In genomic region chr22:30679895-30680690, GRCh38 we compare ENCODE assay signal across 6 cellular contexts. TPM values are rescaled to one million over a fixed set of nuclear protein-coding genes. Genes with fewer than 3 reads are reported as not detected.
A peak's percentile ranks its signal among the peaks of the same experiment; 100 is the strongest.
DNase-seq lines count a peak whose midpoint lies in the region; ATAC-seq and TF ChIP-seq lines count a peak whose summit lies in the region.
"Not testable (repeated sequence)": the region's sequence is repeated elsewhere in the genome, so short reads cannot be mapped to it uniquely, and the experiment has no call there.

No MANE protein-coding gene starts in this region.

- DNase-seq in DMS53 (lab: John Stamatoyannopoulos, UW) (peak; percentile 1), Peyer's patch (peak in 2 of 3 donors; percentile 62 to 80), mucosa of descending colon (peak; percentile 58 to 72 (median 63)), transverse colon (peak; percentile 70)
- not testable (repeated sequence) for DNase-seq in progenitor cell of endocrine pancreas (ENCODE audit: low spot score, unreplicated experiment)

- not testable (repeated sequence) for H3K4me1 ChIP-seq in Peyer's patch
- peaks cover 14% of the 10 kb centered on the region for H3K4me1 ChIP-seq in mucosa of descending colon (ENCODE audit: low read depth)
- H3K4me1 ChIP-seq in transverse colon, result peaks cover 9 to 26% (median 12%) of the 10 kb centered on the region in 4 donors

- intact Hi-C loops in dendritic cell treated with granulocyte-macrophage colony-stimulating factor and Interleukin-4, amounts not matched to agents 40 ng/mL and 50 ng/mL, for 4 days (cut with micrococcal nuclease); mucosa of descending colon (cut with DNase I, micrococcal nuclease); transverse colon (cut with DNase I; ENCODE audit: low total_unique reads): not testable (repeated sequence)

- not testable (repeated sequence) for H3K9me3 ChIP-seq in Peyer's patch, mucosa of descending colon, transverse colon

- not testable (repeated sequence) for H3K36me3 Mint-ChIP-seq in dendritic cell treated with granulocyte-macrophage colony-stimulating factor and Interleukin-4, amounts not matched to agents 40 ng/mL and 50 ng/mL, for 4 days (ENCODE audit: low read depth); progenitor cell of endocrine pancreas (ENCODE audit: insufficient read depth)

- TF ChIP-seq EP300 in transverse colon (IDR thresholded peaks at IDR 0.05; ENCODE audit: low read depth), result not testable (repeated sequence)

- H3K27me3 Mint-ChIP-seq in dendritic cell treated with granulocyte-macrophage colony-stimulating factor and Interleukin-4, amounts not matched to agents 40 ng/mL and 50 ng/mL, for 4 days, result peaks cover 20% of the 10 kb centered on the region
- peaks cover 14% of the 10 kb centered on the region for H3K27me3 Mint-ChIP-seq in progenitor cell of endocrine pancreas

- TF ChIP-seq CTCF in Peyer's patch (IDR thresholded peaks at IDR 0.05), result peak in 2 of 6 experiments; percentile 1 to 7
- not testable (repeated sequence) for TF ChIP-seq CTCF in mucosa of descending colon (IDR thresholded peaks at IDR 0.05); progenitor cell of endocrine pancreas (IDR thresholded peaks at IDR 0.05; ENCODE audit: unreplicated experiment); transverse colon (IDR thresholded peaks at IDR 0.05)

- not testable (repeated sequence) for H3K27ac ChIP-seq in Peyer's patch
- peak overlapping the region in 3 of 4 donors; percentile 28 to 57 (median 41) for H3K27ac ChIP-seq in transverse colon

- H3K27me3 ChIP-seq in Peyer's patch, transverse colon: not testable (repeated sequence)

- peak; percentile 98 for ATAC-seq in mucosa of descending colon

- H3K4me3 ChIP-seq in Peyer's patch, mucosa of descending colon, transverse colon: not testable (repeated sequence)

- in situ Hi-C loops in transverse colon (cut with MboI; ENCODE audit: low pct_ligation_motif_present in 1 of 4, low pct_unique_long_range_greater_than_20kb in 1 of 4, low sequenced_read_pairs in 3 of 4), result not testable (repeated sequence)

- peaks cover 35% of the 10 kb centered on the region for H3K4me1 Mint-ChIP-seq in dendritic cell treated with granulocyte-macrophage colony-stimulating factor and Interleukin-4, amounts not matched to agents 40 ng/mL and 50 ng/mL, for 4 days (ENCODE audit: low read depth)
- peaks cover 28% of the 10 kb centered on the region for H3K4me1 Mint-ChIP-seq in progenitor cell of endocrine pancreas (ENCODE audit: low read depth)

- not testable (repeated sequence) for H3K4me3 Mint-ChIP-seq in dendritic cell treated with granulocyte-macrophage colony-stimulating factor and Interleukin-4, amounts not matched to agents 40 ng/mL and 50 ng/mL, for 4 days; progenitor cell of endocrine pancreas (ENCODE audit: low read depth)

- not testable (repeated sequence) for H3K36me3 ChIP-seq in Peyer's patch; mucosa of descending colon (ENCODE audit: low read depth); transverse colon

- not testable (repeated sequence) for TF ChIP-seq POLR2A in Peyer's patch (IDR thresholded peaks at IDR 0.05); transverse colon (IDR thresholded peaks at IDR 0.05)

- peak overlapping the region; percentile 86 for H3K27ac Mint-ChIP-seq in dendritic cell treated with granulocyte-macrophage colony-stimulating factor and Interleukin-4, amounts not matched to agents 40 ng/mL and 50 ng/mL, for 4 days
- H3K27ac Mint-ChIP-seq in progenitor cell of endocrine pancreas, result peak overlapping the region; percentile 51

- not testable (repeated sequence) for H3K9me3 Mint-ChIP-seq in dendritic cell treated with granulocyte-macrophage colony-stimulating factor and Interleukin-4, amounts not matched to agents 40 ng/mL and 50 ng/mL, for 4 days; progenitor cell of endocrine pancreas (ENCODE audit: low read depth)

- WGBS in transverse colon (ENCODE audit: low coverage in 1 of 2), 2 donors, result 41 to 46% methylated on average over 8 to 12 of the region's 12 CpGs

RNA-seq across cellular contexts. Expression of gene DUSP18, which starts 12.4 kb away (rescaled TPM):
- total RNA-seq in Peyer's patch (10 to 100 TPM in 3 of 4 donors, 1 to 10 TPM in 1; 5.8 to 50.8 (median 40.2) TPM), mucosa of descending colon (10 to 100 TPM; 16.2 to 21.6 (median 16.3) TPM), progenitor cell of endocrine pancreas (11.2 and 11.6 TPM in 2 replicates), transverse colon (10 to 100 TPM; 13.7 to 38.2 (median 29.8) TPM)

RNA-seq across cellular contexts. Expression of gene OSBP2, which starts 14.6 kb away (rescaled TPM):
- total RNA-seq in Peyer's patch, result 1 to 10 TPM; 3.7 to 8.7 (median 4.7) TPM
- 1 to 10 TPM; 2.9 to 5.3 (median 3.4) TPM for total RNA-seq in mucosa of descending colon
- total RNA-seq in progenitor cell of endocrine pancreas, result 8.3 and 9.5 TPM in 2 replicates
- total RNA-seq in transverse colon, result 1 to 10 TPM in 3 of 4 donors, under 1 TPM in 1; 0.60 to 7.5 (median 4.3) TPM

RNA-seq across cellular contexts. Expression of gene SLC35E4, which starts 44.5 kb away (rescaled TPM):
- 1 to 10 TPM; 1.7 to 9.9 (median 7.3) TPM for total RNA-seq in Peyer's patch
- 1 to 10 TPM; 5.0 to 8.5 (median 7.6) TPM for total RNA-seq in mucosa of descending colon
- 2.1 and 2.6 TPM in 2 replicates for total RNA-seq in progenitor cell of endocrine pancreas
- total RNA-seq in transverse colon, result 10 to 100 TPM in 3 of 4 donors, 1 to 10 TPM in 1; 6.4 to 21.3 (median 15.7) TPM
